20 cellular contexts compared by ENCODE assay signal in genomic region chr5:53369681-53370080, GRCh38.
DNase-seq lines count a peak whose midpoint lies in the region; ATAC-seq, FAIRE-seq and TF ChIP-seq lines count a peak whose summit lies in the region.
"Had no signal": no experiment of that assay in that cellular context is flagged by ENCODE, and none has a peak within 500 bp of the region (broad histone marks: within the 10 kb centered on the region; RNA-seq: fewer than 3 reads in every experiment).

No MANE protein-coding gene starts in this region.

- H3K27me3 ChIP-seq in astrocyte (ENCODE audit: insufficient read depth, low read length) = no peaks in the 10 kb centered on the region

- no peaks in the 10 kb centered on the region for H4K20me1 ChIP-seq in astrocyte (ENCODE audit: insufficient read depth, low read length)

- no peak overlapping the region for H3K27ac ChIP-seq in astrocyte (ENCODE audit: low read depth, low read length)
- H3K27ac ChIP-seq: HL-60 had no signal

- intact Hi-C loops in Calu3 (cut with micrococcal nuclease; ENCODE audit: unreplicated experiment) = loop anchor here (10.0 kb wide), 1 partner anchor 195 kb away; no protein-coding TSS in a partner anchor

- ATAC-seq in GM19452 (IDR thresholded peaks at IDR 0.05; ENCODE audit: unreplicated experiment) (no peak), HG02759 (IDR thresholded peaks at IDR 0.05; ENCODE audit: unreplicated experiment) (no peak)
- ATAC-seq: HCT116 had no signal

- H3K9me3 Mint-ChIP-seq in Calu3 (ENCODE audit: low read depth, unreplicated experiment) = peaks cover 3% of the 10 kb centered on the region
- H3K9me3 Mint-ChIP-seq in astrocyte (ENCODE audit: unreplicated experiment) = no peaks in the 10 kb centered on the region
- H3K9me3 Mint-ChIP-seq: CD4-positive, alpha-beta T cell had no signal

- FAIRE-seq in astrocyte (lab: Jason Lieb, UNC) = no peak
- FAIRE-seq: G401.6, GM12891, GM19239, H1 had no signal

- TF ChIP-seq CTCF in Calu3 (IDR thresholded peaks at IDR 0.05; ENCODE audit: unreplicated experiment) (no peak), astrocyte (IDR thresholded peaks at IDR 0.05; ENCODE audit: insufficient read depth, low read depth, low read length) (no peak)

- H3K27ac Mint-ChIP-seq in Calu3 (ENCODE audit: unreplicated experiment) (peak overlapping the region; percentile 65), astrocyte (ENCODE audit: unreplicated experiment) (no peak overlapping the region)
- H3K27ac Mint-ChIP-seq: B cell; CD4-positive, alpha-beta T cell had no signal

- H3K9ac ChIP-seq in astrocyte (ENCODE audit: low read length) = no peak overlapping the region

- H3K9me3 ChIP-seq in astrocyte (ENCODE audit: insufficient read depth, low read depth, low read length) = no peaks in the 10 kb centered on the region

- DNase-seq in Calu3 (no peak), NCI-H460 (ENCODE audit: extremely low read depth, low read depth) (peak; percentile 85), astrocyte (ENCODE audit: low read depth) (peak; percentile 55), left kidney (ENCODE audit: low read depth, low spot score) (peak; percentile 1), mesenteric fat pad (ENCODE audit: low spot score) (no peak)
- DNase-seq in activated CD4-positive, alpha-beta T cell treated with anti-CD3 and anti-CD28 coated beads for 4 hours = no peak
- DNase-seq: C1 segment of cervical spinal cord; CD4-positive, alpha-beta T cell; DMS153; DMS79 treated with DMSO at 0.1 percent for 48 hours; EL had no signal

- H3K4me3 ChIP-seq in astrocyte (ENCODE audit: insufficient read depth, low read depth, low read length) = no peak overlapping the region

- H3K4me1 Mint-ChIP-seq in Calu3 (ENCODE audit: low read depth, unreplicated experiment) (peaks cover 41% of the 10 kb centered on the region), astrocyte (ENCODE audit: low read depth, unreplicated experiment) (peaks cover 14% of the 10 kb centered on the region)
- H3K4me1 Mint-ChIP-seq: B cell had no signal

- no peak overlapping the region for H3K4me2 ChIP-seq in astrocyte (ENCODE audit: low read length)

- no TSS peak for BruUV-seq in Calu3 (replicated peaks; lab: Mats Ljungman, UMichigan)

- H3K79me2 ChIP-seq in astrocyte (ENCODE audit: insufficient read depth, low read length) = no peaks in the 10 kb centered on the region

- H3K4me1 ChIP-seq in astrocyte (ENCODE audit: insufficient read depth, low read length) = no peaks in the 10 kb centered on the region

- H3K27me3 Mint-ChIP-seq in Calu3 (ENCODE audit: unreplicated experiment) (no peaks in the 10 kb centered on the region), astrocyte (ENCODE audit: low read depth, unreplicated experiment) (no peaks in the 10 kb centered on the region)

- H2AFZ ChIP-seq in astrocyte (ENCODE audit: low read depth, low read length) = no peak overlapping the region

- CTCF ChIA-PET in Calu3 (lab: Charles Lee) = no interaction called here

- H3K4me3 Mint-ChIP-seq in Calu3 (ENCODE audit: low read depth, unreplicated experiment) (no peak overlapping the region), astrocyte (ENCODE audit: unreplicated experiment) (no peak overlapping the region)
- H3K4me3 Mint-ChIP-seq: B cell; CD4-positive, alpha-beta T cell had no signal

- no peaks in the 10 kb centered on the region for H3K36me3 ChIP-seq in astrocyte (ENCODE audit: insufficient read depth, low read length)

- H3K36me3 Mint-ChIP-seq in Calu3 (ENCODE audit: insufficient read depth, unreplicated experiment) = no peaks in the 10 kb centered on the region
- no peaks in the 10 kb centered on the region for H3K36me3 Mint-ChIP-seq in astrocyte (ENCODE audit: low read depth, unreplicated experiment)

Comparison
In these comparisons a context has a peak if more than half of its experiments do, and no peak if none do; other contexts are left out.
1. DNase-seq: peak in NCI-H460 (single experiment), astrocyte (single experiment) and left kidney (single experiment); none in Calu3 (single experiment), activated CD4-positive, alpha-beta T cell treated with anti-CD3 and anti-CD28 coated beads for 4 hours (0 of 2) and mesenteric fat pad (single experiment).